Comparison of ENCODE assay signal across 1 cellular context in the genomic region with DNA sequence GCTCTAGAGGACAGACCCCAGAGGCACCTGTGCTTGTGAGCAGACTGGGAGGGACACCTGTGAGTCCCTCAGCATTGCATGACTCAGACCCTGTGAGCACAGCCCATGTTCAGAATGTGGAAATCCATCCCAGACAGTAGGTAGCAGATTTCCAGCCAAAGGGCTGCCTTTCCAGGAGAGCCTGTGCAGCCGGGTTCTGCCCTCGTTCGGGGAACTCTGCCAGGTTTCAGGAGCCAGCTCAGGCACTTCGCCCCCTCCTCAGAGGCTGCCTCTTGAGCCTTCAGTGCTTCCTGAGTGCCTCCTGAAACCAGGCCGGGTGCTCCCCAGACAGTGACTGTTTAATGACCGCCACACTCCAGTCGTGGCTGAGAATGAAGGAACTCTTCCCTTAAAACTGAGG.
TF ChIP-seq lines count a peak whose summit lies in the region.

No MANE protein-coding gene starts in this region.

TF ChIP-seq in HepG2, 621 proteins besides CTCF, POLR2A, EP300 and RAD21:
- TF ChIP-seq ISX (CRISPR knock-in tag; conservative IDR thresholded peaks at IDR 0.05) (no peak), ZBTB8A (CRISPR knock-in tag; IDR thresholded peaks at IDR 0.05; ENCODE audit: borderline replicate concordance, low read depth) (no peak), BATF2 (CRISPR knock-in tag; IDR thresholded peaks at IDR 0.05) (no peak), ZZZ3 (CRISPR knock-in tag; IDR thresholded peaks at IDR 0.05; ENCODE audit: borderline replicate concordance) (no peak), JUN (CRISPR knock-in tag; IDR thresholded peaks at IDR 0.05) (no peak), TBX3 (IDR thresholded peaks at IDR 0.05; ENCODE audit: borderline replicate concordance) (no peak), NAIF1 (CRISPR knock-in tag; IDR thresholded peaks at IDR 0.05; ENCODE audit: borderline replicate concordance) (no peak), ZNF841 (CRISPR knock-in tag; IDR thresholded peaks at IDR 0.05; ENCODE audit: borderline replicate concordance) (no peak), MYPOP (CRISPR knock-in tag; IDR thresholded peaks at IDR 0.05) (no peak), ZNF382 (CRISPR knock-in tag; IDR thresholded peaks at IDR 0.05; ENCODE audit: borderline replicate concordance) (no peak), ZNF850 (CRISPR knock-in tag; conservative IDR thresholded peaks at IDR 0.05) (no peak), SIX4 (CRISPR knock-in tag; IDR thresholded peaks at IDR 0.05) (no peak), ZNF501 (CRISPR knock-in tag; IDR thresholded peaks at IDR 0.05) (no peak), CAMTA2 (CRISPR knock-in tag; IDR thresholded peaks at IDR 0.05; ENCODE audit: borderline replicate concordance) (no peak)
- TF ChIP-seq, protein P1, sequence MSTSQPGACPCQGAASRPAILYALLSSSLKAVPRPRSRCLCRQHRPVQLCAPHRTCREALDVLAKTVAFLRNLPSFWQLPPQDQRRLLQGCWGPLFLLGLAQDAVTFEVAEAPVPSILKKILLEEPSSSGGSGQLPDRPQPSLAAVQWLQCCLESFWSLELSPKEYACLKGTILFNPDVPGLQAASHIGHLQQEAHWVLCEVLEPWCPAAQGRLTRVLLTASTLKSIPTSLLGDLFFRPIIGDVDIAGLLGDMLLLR (CRISPR knock-in tag; IDR thresholded peaks at IDR 0.05) = no peak
- TF ChIP-seq, protein P2, sequence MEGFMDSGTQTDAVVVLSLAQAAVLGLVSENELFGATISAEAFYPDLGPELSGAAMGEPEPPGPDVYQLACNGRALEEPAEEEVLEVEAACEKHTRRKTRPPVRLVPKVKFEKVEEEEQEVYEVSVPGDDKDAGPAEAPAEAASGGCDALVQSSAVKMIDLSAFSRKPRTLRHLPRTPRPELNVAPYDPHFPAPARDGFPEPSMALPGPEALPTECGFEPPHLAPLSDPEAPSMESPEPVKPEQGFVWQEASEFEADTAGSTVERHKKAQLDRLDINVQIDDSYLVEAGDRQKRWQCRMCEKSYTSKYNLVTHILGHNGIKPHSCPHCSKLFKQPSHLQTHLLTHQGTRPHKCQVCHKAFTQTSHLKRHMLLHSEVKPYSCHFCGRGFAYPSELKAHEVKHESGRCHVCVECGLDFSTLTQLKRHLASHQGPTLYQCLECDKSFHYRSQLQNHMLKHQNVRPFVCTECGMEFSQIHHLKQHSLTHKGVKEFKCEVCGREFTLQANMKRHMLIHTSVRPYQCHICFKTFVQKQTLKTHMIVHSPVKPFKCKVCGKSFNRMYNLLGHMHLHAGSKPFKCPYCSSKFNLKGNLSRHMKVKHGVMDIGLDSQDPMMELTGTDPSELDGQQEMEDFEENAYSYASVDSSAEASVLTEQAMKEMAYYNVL (CRISPR knock-in tag; IDR thresholded peaks at IDR 0.05; ENCODE audit: borderline replicate concordance) = no peak
- TF ChIP-seq, protein P3, sequence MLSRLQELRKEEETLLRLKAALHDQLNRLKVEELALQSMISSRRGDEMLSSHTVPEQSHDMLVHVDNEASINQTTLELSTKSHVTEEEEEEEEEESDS (CRISPR knock-in tag; IDR thresholded peaks at IDR 0.05; ENCODE audit: borderline replicate concordance) = no peak
- TF ChIP-seq, protein P4, sequence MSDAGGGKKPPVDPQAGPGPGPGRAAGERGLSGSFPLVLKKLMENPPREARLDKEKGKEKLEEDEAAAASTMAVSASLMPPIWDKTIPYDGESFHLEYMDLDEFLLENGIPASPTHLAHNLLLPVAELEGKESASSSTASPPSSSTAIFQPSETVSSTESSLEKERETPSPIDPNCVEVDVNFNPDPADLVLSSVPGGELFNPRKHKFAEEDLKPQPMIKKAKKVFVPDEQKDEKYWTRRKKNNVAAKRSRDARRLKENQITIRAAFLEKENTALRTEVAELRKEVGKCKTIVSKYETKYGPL (CRISPR knock-in tag; IDR thresholded peaks at IDR 0.05) = no peak
TF ChIP-seq in HepG2: peak in this region for 0.
